Comparison of ENCODE assay signal across 18 cellular contexts in genomic region chr15:78795043-78795442, GRCh38. TPM values are rescaled to one million over a fixed set of nuclear protein-coding genes. Genes with fewer than 3 reads are reported as not detected.
DNase-seq lines count a peak whose midpoint lies in the region; ATAC-seq, FAIRE-seq and TF ChIP-seq lines count a peak whose summit lies in the region.
"Had no signal": no experiment of that assay in that cellular context is flagged by ENCODE, and none has a peak within 500 bp of the region (broad histone marks: within the 10 kb centered on the region; RNA-seq: fewer than 3 reads in every experiment).

No MANE protein-coding gene starts in this region.

- no peak for FAIRE-seq in GM12878 (lab: Jason Lieb, UNC)
- FAIRE-seq: GM19239 had no signal

- peaks cover 15% of the 10 kb centered on the region for H3K36me3 Mint-ChIP-seq in MCF 10A (ENCODE audit: insufficient read depth, unreplicated experiment)
- H3K36me3 Mint-ChIP-seq: CD8-positive, alpha-beta T cell had no signal

- DNase-seq in MCF 10A (ENCODE audit: unreplicated experiment) (no peak), mammary epithelial cell (no peak), GM12878 (ENCODE audit: low read depth, low spot score) (no peak)
- DNase-seq in stimulated activated CD4-positive, alpha-beta T cell treated with anti-CD3 and anti-CD28 coated beads, Interleukin-4, amount 100 ng/mL, for 4 hours = no peak
- DNase-seq: 8988T; Calu3; CD8-positive, alpha-beta T cell; DMS79 treated with DMSO at 0.1 percent for 48 hours; GF-D8; GOT3; H7; KBM-7 had no signal

- POLR2A ChIA-PET in MCF 10A (lab: Yijun Ruan, JAX) (no interaction called here), HEK293 (lab: Yijun Ruan, JAX) (no interaction called here), GM12878 (lab: Charles Lee) (no interaction called here)

- ATAC-seq in GM12878 (no peak), GM18511 (IDR thresholded peaks at IDR 0.05; ENCODE audit: unreplicated experiment) (no peak), HG03378 (IDR thresholded peaks at IDR 0.05; ENCODE audit: unreplicated experiment) (no peak)
- ATAC-seq: CD8-positive, alpha-beta T cell had no signal

- in situ Hi-C loops in mammary epithelial cell (cut with MboI; ENCODE audit: low sequenced_read_pairs in 2 of 2) = no loop called here
- in situ Hi-C loops in GM12878 (cut with MboI) = no loop called here

- peak overlapping the region; percentile 39 for H3K27ac Mint-ChIP-seq in MCF 10A (ENCODE audit: low read depth, unreplicated experiment)
- H3K27ac Mint-ChIP-seq: B cell; CD8-positive, alpha-beta T cell had no signal

- RAD21 ChIA-PET in GM12878 (lab: Charles Lee; ENCODE audit: unreplicated experiment) = no interaction called here

- TF ChIP-seq POLR2A in GM12878 (IDR thresholded peaks at IDR 0.05; ENCODE audit: low read depth, low read length) = no peak

- H3K27me3 ChIP-seq in mammary epithelial cell (ENCODE audit: insufficient read depth, low read length) = no peaks in the 10 kb centered on the region
- H3K27me3 ChIP-seq in GM12878 (replicated peaks in 1 of 2; ENCODE audit: control insufficient read depth in 2 of 2, insufficient read depth in 2 of 2, low read length in 1 of 2) = no peaks in the 10 kb centered on the region
- H3K27me3 ChIP-seq: BLaER1 treated with 17β-estradiol and CSF1 and Interleukin-3, amounts not matched to agents 10 nM and 100 nM had no signal

- BruUV-seq in MCF 10A (replicated peaks; lab: Mats Ljungman, UMichigan) = no TSS peak
- no TSS peak for BruUV-seq in mammary epithelial cell (replicated peaks; lab: Mats Ljungman, UMichigan)
- no TSS peak for BruUV-seq in GM12878 (replicated peaks; lab: Mats Ljungman, UMichigan)

- no peaks in the 10 kb centered on the region for H4K20me1 ChIP-seq in mammary epithelial cell (ENCODE audit: insufficient read depth, low read length)
- no peaks in the 10 kb centered on the region for H4K20me1 ChIP-seq in GM12878 (ENCODE audit: control insufficient read depth, insufficient read depth)

- H3K27ac ChIP-seq in mammary epithelial cell (ENCODE audit: insufficient read depth, low read depth, low read length) = no peak overlapping the region
- no peak overlapping the region for H3K27ac ChIP-seq in HEK293 (ENCODE audit: extremely low read depth, low read depth, low read length)
- H3K27ac ChIP-seq in GM12878 (ENCODE audit: control insufficient read depth, insufficient read depth) = no peak overlapping the region
- H3K27ac ChIP-seq: BLaER1 treated with 17β-estradiol and CSF1 and Interleukin-3, amounts not matched to agents 10 nM and 100 nM had no signal

- no peaks in the 10 kb centered on the region for H3K27me3 Mint-ChIP-seq in MCF 10A (ENCODE audit: insufficient read depth, unreplicated experiment)
- H3K27me3 Mint-ChIP-seq: B cell had no signal

- dilution Hi-C loops in mammary epithelial cell (cut with HindIII; ENCODE audit: low sequenced_read_pairs) = loop anchor here (5.0 kb wide), 1 partner anchor 103 kb away; no protein-coding TSS in a partner anchor

- no peak for TF ChIP-seq RAD21 in GM12878 (IDR thresholded peaks at IDR 0.05; ENCODE audit: insufficient read depth, low read depth, low read length)

- H3K4me3 Mint-ChIP-seq in MCF 10A (ENCODE audit: unreplicated experiment) = no peak overlapping the region
- H3K4me3 Mint-ChIP-seq: B cell; CD8-positive, alpha-beta T cell had no signal

- CTCF ChIA-PET in MCF 10A (lab: Yijun Ruan, JAX) (interaction anchor here (1.8 kb wide), 1 partner anchor 17 kb away, joined by 6 read pairs; no protein-coding TSS in a partner anchor), mammary epithelial cell (lab: Charles Lee; ENCODE audit: low non-redundant PET) (interaction anchor here (0.6 kb wide), 1 partner anchor 78 kb away, joined by 8 read pairs; no protein-coding TSS in a partner anchor), HEK293 (lab: Yijun Ruan, JAX) (interaction anchor here (0.7 kb wide), 1 partner anchor 37 kb away, joined by 3 read pairs; no protein-coding TSS in a partner anchor), GM12878 (lab: Yijun Ruan, JAX) (no interaction called here)

- H3K4me2 ChIP-seq in mammary epithelial cell (ENCODE audit: insufficient read depth, low read depth, low read length) = no peak overlapping the region
- H3K4me2 ChIP-seq in GM12878 (ENCODE audit: control insufficient read depth, insufficient read depth) = no peak overlapping the region
- H3K4me2 ChIP-seq: BLaER1 treated with 17β-estradiol and CSF1 and Interleukin-3, amounts not matched to agents 10 nM and 100 nM had no signal

- H3K4me1 ChIP-seq in mammary epithelial cell (ENCODE audit: insufficient read depth, low read length) (peaks cover 15% of the 10 kb centered on the region), HEK293 (ENCODE audit: control insufficient read depth, insufficient read depth, low read length) (no peaks in the 10 kb centered on the region), GM12878 (ENCODE audit: control insufficient read depth, insufficient read depth, low read length) (no peaks in the 10 kb centered on the region)
- H3K4me1 ChIP-seq: BLaER1 treated with 17β-estradiol and CSF1 and Interleukin-3, amounts not matched to agents 10 nM and 100 nM had no signal

- no peak overlapping the region for H3K9ac ChIP-seq in mammary epithelial cell (ENCODE audit: insufficient read depth, low read length)
- no peak overlapping the region for H3K9ac ChIP-seq in GM12878 (ENCODE audit: control insufficient read depth, insufficient read depth, low read length)
- H3K9ac ChIP-seq: BLaER1 treated with 17β-estradiol and CSF1 and Interleukin-3, amounts not matched to agents 10 nM and 100 nM had no signal

- peaks cover 19% of the 10 kb centered on the region for H3K4me1 Mint-ChIP-seq in MCF 10A (ENCODE audit: insufficient read depth, unreplicated experiment)
- H3K4me1 Mint-ChIP-seq: B cell had no signal

- no peak overlapping the region for H3K4me3 ChIP-seq in mammary epithelial cell (replicated peaks in 1 of 3; ENCODE audit: insufficient read depth in 1 of 3, low read depth in 2 of 3, low read length in 3 of 3)
- no peak overlapping the region for H3K4me3 ChIP-seq in HEK293 (ENCODE audit: low read depth, low read length)
- H3K4me3 ChIP-seq in GM12878 = no peak overlapping the region
- H3K4me3 ChIP-seq: BLaER1 treated with 17β-estradiol and CSF1 and Interleukin-3, amounts not matched to agents 10 nM and 100 nM had no signal

- H2AFZ ChIP-seq in mammary epithelial cell (ENCODE audit: low read depth, low read length) = no peak overlapping the region
- H2AFZ ChIP-seq in GM12878 (ENCODE audit: control insufficient read depth, low read depth, low read length) = no peak overlapping the region

- TF ChIP-seq EP300 in GM12878 (IDR thresholded peaks at IDR 0.05; ENCODE audit: borderline replicate concordance in 1 of 2, control insufficient read depth in 1 of 2, low read depth in 2 of 2, low read length in 2 of 2) = no peak

- no peaks in the 10 kb centered on the region for H3K36me3 ChIP-seq in mammary epithelial cell (ENCODE audit: insufficient read depth, low read length)
- H3K36me3 ChIP-seq in HEK293 (ENCODE audit: control insufficient read depth in 2 of 2, insufficient read depth in 1 of 2, low read length in 2 of 2) = no peaks in the 10 kb centered on the region
- no peaks in the 10 kb centered on the region for H3K36me3 ChIP-seq in GM12878 (ENCODE audit: control insufficient read depth in 2 of 2, insufficient read depth in 2 of 2, low read length in 1 of 2)

- H3K79me2 ChIP-seq in mammary epithelial cell (ENCODE audit: insufficient read depth, low read length) (no peaks in the 10 kb centered on the region), GM12878 (ENCODE audit: control insufficient read depth, insufficient read depth, low read length) (no peaks in the 10 kb centered on the region)

- H3K9me3 Mint-ChIP-seq in MCF 10A (ENCODE audit: unreplicated experiment) = no peaks in the 10 kb centered on the region
- H3K9me3 Mint-ChIP-seq: CD8-positive, alpha-beta T cell had no signal

- TF ChIP-seq CTCF in MCF 10A (IDR thresholded peaks at IDR 0.05; ENCODE audit: unreplicated experiment) = no peak
- TF ChIP-seq CTCF in mammary epithelial cell (conservative IDR thresholded peaks at IDR 0.05 in 1 of 2, IDR thresholded peaks at IDR 0.05 in 1 of 2; ENCODE audit: extremely low read depth in 1 of 2, insufficient read depth in 1 of 2, low read depth in 1 of 2, low read length in 2 of 2) = no peak
- TF ChIP-seq CTCF in HEK293 (tag by site-specific recombination; IDR thresholded peaks at IDR 0.05) = no peak
- TF ChIP-seq CTCF in GM12878 (IDR thresholded peaks at IDR 0.05 in 2 of 3, conservative IDR thresholded peaks at IDR 0.05 in 1 of 3; ENCODE audit: control insufficient read depth in 2 of 3, extremely low read depth in 1 of 3, insufficient read depth in 1 of 3, low read depth in 3 of 3, low read length in 3 of 3) = no peak

- intact Hi-C loops in MCF 10A (cut with micrococcal nuclease) (no loop called here), mammary epithelial cell (cut with micrococcal nuclease) (no loop called here), GM12878 (cut with micrococcal nuclease; ENCODE audit: unreplicated experiment) (no loop called here)

- H3K9me3 ChIP-seq in mammary epithelial cell (replicated peaks; ENCODE audit: insufficient read depth, low read length) (no peaks in the 10 kb centered on the region), HEK293 (ENCODE audit: control insufficient read depth, insufficient read depth, low read depth, low read length) (no peaks in the 10 kb centered on the region), GM12878 (replicated peaks; ENCODE audit: control insufficient read depth, insufficient read depth, low read length) (no peaks in the 10 kb centered on the region)
- H3K9me3 ChIP-seq: BLaER1 treated with 17β-estradiol and CSF1 and Interleukin-3, amounts not matched to agents 10 nM and 100 nM had no signal

- SMC1A ChIA-PET in GM12878 (lab: Charles Lee; ENCODE audit: uncharacterized antibody, unreplicated experiment) = no interaction called here

RNA-seq across cellular contexts. Expression of gene ADAMTS7, which starts 16.2 kb away (rescaled TPM):
- 10.7 and 10.8 TPM in 2 replicates for total RNA-seq in MCF 10A (2022)
- total RNA-seq in mammary epithelial cell = 10 to 100 TPM in 1 of 2 donors, 1 to 10 TPM in 1; 6.7 to 10.6 TPM
- polyA plus RNA-seq in mammary epithelial cell = 5.6 TPM
- 3.0 TPM for polyA minus RNA-seq in mammary epithelial cell
- total RNA-seq in GM12878 (2013; cell fraction: nucleolus; rRNA removed) = not detected in 2 replicates
- 0.22 TPM in 1 of 2 replicates, not detected in the other for total RNA-seq in GM12878 (2014; rRNA removed)
- total RNA-seq in GM12878 (2014; rRNA removed; fragmentation: Illumina TruSeq; extraction: Trizol) = 0.09 TPM in 1 of 2 replicates, not detected in the other
- 0.08 and 0.28 TPM in 2 replicates for total RNA-seq in GM12878 (2021)
- 0.07 TPM for polyA plus RNA-seq in GM12878 (2011; ENCODE audit: low read depth)
- polyA plus RNA-seq in GM12878 (2011; rRNA removed) = not detected in 2 replicates
- 0.06 TPM in 1 of 2 replicates, not detected in the other for polyA plus RNA-seq in GM12878 (2011; cell fraction: cytosol; rRNA removed)
- 0.12 and 0.35 TPM in 2 replicates for polyA plus RNA-seq in GM12878 (2011; cell fraction: nucleus; rRNA removed)
- 0.24 and 0.48 TPM in 2 replicates for polyA plus RNA-seq in GM12878 (2012)
- 0.03 TPM in 1 of 2 replicates, not detected in the other for polyA plus RNA-seq in GM12878 (2014; fragmentation: Illumina TruSeq; extraction: Trizol)
- polyA plus RNA-seq in GM12878 (2014; fragmentation: Nextera tagmentation; extraction: Ambion mirVana) = not detected
- polyA plus RNA-seq in GM12878 (2014; rRNA removed) = 0.09 and 0.16 TPM in 2 replicates
- polyA plus RNA-seq in GM12878 (2016; fragmentation: Nextera tagmentation; extraction: Ambion mirVana) = under 1 TPM in 1 of 2 experiments, not detected in 1; 0.04 TPM
- not detected in 2 replicates for polyA minus RNA-seq in GM12878 (2011; rRNA and poly(A)+ RNA removed)
- not detected in 2 replicates for polyA minus RNA-seq in GM12878 (2011; cell fraction: cytosol; rRNA and poly(A)+ RNA removed)
- not detected in 2 replicates for polyA minus RNA-seq in GM12878 (2011; cell fraction: nucleus; rRNA and poly(A)+ RNA removed)
- total RNA-seq: CD8-positive, alpha-beta T cell had no signal
